8 cellular contexts compared by ENCODE assay signal in genomic region chr11:65663634-65664200, GRCh38. TPM values are rescaled to one million over a fixed set of nuclear protein-coding genes. Genes with fewer than 3 reads are reported as not detected.
DNase-seq lines count a peak whose midpoint lies in the region; ATAC-seq and TF ChIP-seq lines count a peak whose summit lies in the region.

No MANE protein-coding gene starts in this region.

- peaks cover 36% of the 10 kb centered on the region for H3K36me3 Mint-ChIP-seq in activated T-helper 17 cell treated with anti-CD3 and anti-CD28 coated beads, Interleukin-2, amount 50 U/mL, for 72 hours (ENCODE audit: low read depth)
- peaks cover 19% of the 10 kb centered on the region for H3K36me3 Mint-ChIP-seq in nephron (ENCODE audit: low read depth)

- H3K27ac ChIP-seq in C4-2B (peak overlapping the region; percentile 86), foreskin keratinocyte (peak overlapping the region; percentile 72), uterus (peak overlapping the region; percentile 98 to 100)

- H3K4me3 ChIP-seq in LNCaP clone FGC (ENCODE audit: low read depth, low read length) (peak overlapping the region; percentile 73), uterus (peak overlapping the region; percentile 87 to 88)

- no peak for TF ChIP-seq CTCF in C4-2B (conservative IDR thresholded peaks at IDR 0.05)
- no peak for TF ChIP-seq CTCF in LNCaP clone FGC (IDR thresholded peaks at IDR 0.05; ENCODE audit: control insufficient read depth, extremely low read depth, insufficient read depth)
- TF ChIP-seq CTCF in foreskin keratinocyte (conservative IDR thresholded peaks at IDR 0.05): no peak
- TF ChIP-seq CTCF in nephron (IDR thresholded peaks at IDR 0.05; ENCODE audit: unreplicated experiment in 3 of 3): no peak
- no peak for TF ChIP-seq CTCF in uterus (IDR thresholded peaks at IDR 0.05)

- DNase-seq in LNCaP clone FGC (ENCODE audit: low read depth): no peak
- DNase-seq in foreskin keratinocyte: no peak
- peak; percentile 80 to 85 for DNase-seq in uterus
- no peak for DNase-seq in T-helper 9 cell

- H3K9me3 Mint-ChIP-seq in activated T-helper 17 cell treated with anti-CD3 and anti-CD28 coated beads, Interleukin-2, amount 50 U/mL, for 72 hours: no peaks in the 10 kb centered on the region
- H3K9me3 Mint-ChIP-seq in nephron: no peaks in the 10 kb centered on the region

- H3K27me3 Mint-ChIP-seq in activated T-helper 17 cell treated with anti-CD3 and anti-CD28 coated beads, Interleukin-2, amount 50 U/mL, for 72 hours: no peaks in the 10 kb centered on the region
- no peaks in the 10 kb centered on the region for H3K27me3 Mint-ChIP-seq in nephron (ENCODE audit: low read depth)

- peaks cover 21% of the 10 kb centered on the region for H3K4me1 Mint-ChIP-seq in activated T-helper 17 cell treated with anti-CD3 and anti-CD28 coated beads, Interleukin-2, amount 50 U/mL, for 72 hours
- H3K4me1 Mint-ChIP-seq in nephron: peaks cover 7% of the 10 kb centered on the region

- H3K36me3 ChIP-seq in uterus: no peaks in the 10 kb centered on the region

- H3K27me3 ChIP-seq in foreskin keratinocyte (no peaks in the 10 kb centered on the region), uterus (no peaks in the 10 kb centered on the region)

- H3K4me1 ChIP-seq in foreskin keratinocyte (no peaks in the 10 kb centered on the region), uterus (peaks cover 7 to 11% of the 10 kb centered on the region in 2 donors)

- H3K27ac Mint-ChIP-seq in activated T-helper 17 cell treated with anti-CD3 and anti-CD28 coated beads, Interleukin-2, amount 50 U/mL, for 72 hours: peak overlapping the region; percentile 95
- H3K27ac Mint-ChIP-seq in nephron: peak overlapping the region; percentile 90 to 98 (median 98)

- peak overlapping the region; percentile 90 for H3K4me3 Mint-ChIP-seq in activated T-helper 17 cell treated with anti-CD3 and anti-CD28 coated beads, Interleukin-2, amount 50 U/mL, for 72 hours
- H3K4me3 Mint-ChIP-seq in nephron: peak overlapping the region; percentile 89 to 90 (median 90)

- intact Hi-C loops in uterus (cut with DNase I; ENCODE audit: low total_unique reads): no loop called here

- peak; percentile 4 for ATAC-seq in GM19397 (IDR thresholded peaks at IDR 0.05; ENCODE audit: unreplicated experiment)
- peak; percentile 53 for ATAC-seq in activated T-helper 17 cell treated with anti-CD3 and anti-CD28 coated beads, Interleukin-2, amount 50 U/mL, for 72 hours (replicated peaks)
- peak; percentile 36 for ATAC-seq in foreskin keratinocyte

- H3K9me3 ChIP-seq in uterus: no peaks in the 10 kb centered on the region

- TF ChIP-seq POLR2A in uterus (IDR thresholded peaks at IDR 0.05): no peak

RNA-seq across cellular contexts. Expression of gene RELA, which starts 1.0 kb away (rescaled TPM):
- 100 to 1,000 TPM in 1 of 2 donors, 10 to 100 TPM in 1; 82.5 to 150 TPM for total RNA-seq in activated T-helper 17 cell treated with anti-CD3 and anti-CD28 coated beads, Interleukin-2, amount 50 U/mL, for 72 hours
- total RNA-seq in foreskin keratinocyte: 41.9 and 50.4 TPM in 2 replicates
- polyA plus RNA-seq in foreskin keratinocyte: 48.6 and 53.2 TPM in 2 replicates
- 10 to 100 TPM in 3 of 4 donors, 1 to 10 TPM in 1; 6.7 to 97.1 (median 36.5) TPM for total RNA-seq in uterus

RNA-seq across cellular contexts. Expression of gene SIPA1, which starts 25.8 kb away (rescaled TPM):
- total RNA-seq in activated T-helper 17 cell treated with anti-CD3 and anti-CD28 coated beads, Interleukin-2, amount 50 U/mL, for 72 hours: 100 to 1,000 TPM; 135 to 144 TPM
- total RNA-seq in foreskin keratinocyte: 22.2 and 22.6 TPM in 2 replicates
- 24.5 and 28.4 TPM in 2 replicates for polyA plus RNA-seq in foreskin keratinocyte
- 10 to 100 TPM; 11.2 to 60.1 (median 27.0) TPM for total RNA-seq in uterus

RNA-seq across cellular contexts. Expression of gene PCNX3, which starts 48.1 kb away (rescaled TPM):
- total RNA-seq in activated T-helper 17 cell treated with anti-CD3 and anti-CD28 coated beads, Interleukin-2, amount 50 U/mL, for 72 hours: 10 to 100 TPM; 20.8 to 39.1 TPM
- 30.0 and 30.3 TPM in 2 replicates for total RNA-seq in foreskin keratinocyte
- 23.5 and 24.1 TPM in 2 replicates for polyA plus RNA-seq in foreskin keratinocyte
- 10 to 100 TPM in 3 of 4 donors, 1 to 10 TPM in 1; 6.8 to 47.4 (median 24.6) TPM for total RNA-seq in uterus

RNA-seq across cellular contexts. Expression of gene KAT5, which starts 48.3 kb away (rescaled TPM):
- total RNA-seq in activated T-helper 17 cell treated with anti-CD3 and anti-CD28 coated beads, Interleukin-2, amount 50 U/mL, for 72 hours: 10 to 100 TPM; 75.6 to 88.8 TPM
- total RNA-seq in foreskin keratinocyte: 47.2 and 48.0 TPM in 2 replicates
- polyA plus RNA-seq in foreskin keratinocyte: 42.5 and 47.7 TPM in 2 replicates
- 100 to 1,000 TPM in 2 of 4 donors, 10 to 100 TPM in 2; 37.1 to 113 (median 81.5) TPM for total RNA-seq in uterus

RNA-seq across cellular contexts. Expression of gene MAP3K11, which starts 49.7 kb away (rescaled TPM):
- 10 to 100 TPM; 64.9 to 83.2 TPM for total RNA-seq in activated T-helper 17 cell treated with anti-CD3 and anti-CD28 coated beads, Interleukin-2, amount 50 U/mL, for 72 hours
- total RNA-seq in foreskin keratinocyte (22.9 and 25.7 TPM in 2 replicates), uterus (100 to 1,000 TPM in 1 of 4 donors, 10 to 100 TPM in 3; 22.1 to 139 (median 51.8) TPM)
- 23.9 and 28.3 TPM in 2 replicates for polyA plus RNA-seq in foreskin keratinocyte

Comparison
In these comparisons a context has a peak if more than half of its experiments do, and no peak if none do; other contexts are left out.
1. DNase-seq: peak in uterus (2 of 2); none in LNCaP clone FGC (single experiment), foreskin keratinocyte (0 of 2) and T-helper 9 cell (single experiment).
2. Peak in every context shown above with its lines, with median percentiles within 50 percentile points of each other: H3K27ac ChIP-seq and ATAC-seq.